In genomic region chr3:106965286-106965685, GRCh38 we compare ENCODE assay signal across 19 cellular contexts.
"Had no signal": no experiment of that assay in that cellular context is flagged by ENCODE, and none has a peak within 500 bp of the region (broad histone marks: within the 10 kb centered on the region; RNA-seq: fewer than 3 reads in every experiment).

No MANE protein-coding gene starts in this region.

- DNase-seq: activated B cell treated with CpG ODN at 0.5 μM for 24 hours; activated CD4-positive, alpha-beta T cell treated with anti-CD3 and anti-CD28 coated beads for 48 hours; activated CD8-positive, alpha-beta memory T cell treated with anti-CD3 and anti-CD28 coated beads, Interleukin-2, amount 50 U/mL, for 48 hours; activated CD8-positive, alpha-beta T cell treated with anti-CD3 and anti-CD28 coated beads, Interleukin-2, amount 10 ng/mL, durations not matched to agents 7 days and 5 days; activated gamma-delta T cell treated with Interleukin-2 at 50 U/mL for 16 hours; amniotic stem cell; body of pancreas; cortex of kidney; effector CD8-positive, alpha-beta T cell; esophagus squamous epithelium; glutamatergic neuron; lower lobe of right lung; sigmoid colon; stimulated activated CD4-positive, alpha-beta T cell treated with anti-CD3 and anti-CD28 coated beads, Interleukin-1b, Interleukin-23, amount 100 ng/mL, for 48 hours; stimulated activated naive CD8-positive, alpha-beta T cell treated with anti-CD3 and anti-CD28 coated beads, Interleukin-15, amount 100 ng/mL, for 72 hours; SW 1271; testis had no signal

- ATAC-seq: activated CD8-positive, alpha-beta T cell treated with anti-CD3 and anti-CD28 coated beads, Interleukin-2, amount 10 ng/mL, durations not matched to agents 7 days and 5 days; body of pancreas; stimulated activated naive CD8-positive, alpha-beta T cell treated with anti-CD3 and anti-CD28 coated beads, Interleukin-15, amount 100 ng/mL, for 72 hours had no signal

- H3K27me3 ChIP-seq: body of pancreas, esophagus squamous epithelium, neutrophil, sigmoid colon, testis had no signal

- H3K9me3 ChIP-seq: body of pancreas, esophagus squamous epithelium, lower lobe of right lung, neutrophil, prostate gland, sigmoid colon, testis had no signal

- H3K4me3 ChIP-seq: body of pancreas, esophagus squamous epithelium, lower lobe of right lung, prostate gland, sigmoid colon, testis had no signal

- H3K36me3 ChIP-seq: esophagus squamous epithelium, lower lobe of right lung, neutrophil, prostate gland, sigmoid colon had no signal
